Comparison of ENCODE assay signal across 8 cellular contexts in the genomic region with DNA sequence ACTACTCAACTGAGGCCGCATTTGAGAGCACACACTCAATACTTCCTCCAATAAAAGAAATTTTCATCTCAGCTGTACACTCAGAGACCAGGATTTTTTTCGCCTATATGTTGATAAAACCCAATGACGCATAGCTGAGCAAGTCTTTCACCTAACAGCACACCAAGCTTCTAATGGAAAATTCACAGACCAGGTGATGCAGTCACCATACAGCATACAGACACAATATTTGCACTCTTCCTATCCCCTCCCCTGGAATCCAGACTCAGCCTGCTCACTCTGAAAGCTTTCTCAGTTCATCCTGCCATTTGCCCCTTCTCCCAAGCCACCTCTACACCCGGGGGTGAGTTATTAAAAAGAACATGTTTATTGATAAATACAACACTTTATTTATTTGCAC. TPM values are rescaled to one million over a fixed set of nuclear protein-coding genes. Genes with fewer than 3 reads are reported as not detected.
DNase-seq lines count a peak whose midpoint lies in the region; ATAC-seq and TF ChIP-seq lines count a peak whose summit lies in the region.

No MANE protein-coding gene starts in this region.

- POLR2A ChIA-PET in activated naive CD8-positive, alpha-beta T cell treated with anti-CD3 and anti-CD28 coated beads, Interleukin-2, amount 10 ng/mL, durations not matched to agents 7 days and 5 days (lab: Charles Lee) = interaction anchor here (0.7 to 1.3 kb wide), 2 partner anchors 10 to 34 kb away, joined by 3 to 6 read pairs; no protein-coding TSS in a partner anchor

- H3K27ac Mint-ChIP-seq in activated naive CD8-positive, alpha-beta T cell treated with anti-CD3 and anti-CD28 coated beads, Interleukin-2, amount 10 ng/mL, durations not matched to agents 7 days and 5 days = peak overlapping the region; percentile 88

- H3K9me3 Mint-ChIP-seq in activated naive CD8-positive, alpha-beta T cell treated with anti-CD3 and anti-CD28 coated beads, Interleukin-2, amount 10 ng/mL, durations not matched to agents 7 days and 5 days = no peaks in the 10 kb centered on the region

- no peaks in the 10 kb centered on the region for H3K36me3 ChIP-seq in thymus (ENCODE audit: control insufficient read depth, insufficient read depth)

- peaks cover 3% of the 10 kb centered on the region for H3K4me1 ChIP-seq in thymus (ENCODE audit: control insufficient read depth, insufficient read depth, low read length)

- DNase-seq in SIG-M5 treated with dmso at 0.1 percent for 504 hours (lab: John Stamatoyannopoulos, UW; ENCODE audit: unreplicated experiment) = peak; percentile 82
- no peak for DNase-seq in SIG-M5 (lab: John Stamatoyannopoulos, UW)
- DNase-seq in NCI-H146 treated with DMSO at 0.1 percent for 48 hours (lab: John Stamatoyannopoulos, UW; ENCODE audit: unreplicated experiment) = peak; percentile 53
- DNase-seq in activated naive CD8-positive, alpha-beta T cell treated with anti-CD3 and anti-CD28 coated beads, Interleukin-2, amount 10 ng/mL, durations not matched to agents 7 days and 5 days = no peak
- DNase-seq in kidney tubule cell (ENCODE audit: low spot score) = peak; percentile 73
- no peak for DNase-seq in sciatic nerve (ENCODE audit: low spot score)
- no peak for DNase-seq in omental fat pad (ENCODE audit: low spot score)

- H3K36me3 Mint-ChIP-seq in activated naive CD8-positive, alpha-beta T cell treated with anti-CD3 and anti-CD28 coated beads, Interleukin-2, amount 10 ng/mL, durations not matched to agents 7 days and 5 days = peaks cover 12% of the 10 kb centered on the region

- peak overlapping the region; percentile 59 for H3K27ac ChIP-seq in thymus (ENCODE audit: low read depth)

- H3K4me3 ChIP-seq in thymus (ENCODE audit: low read length) = no peak overlapping the region

- intact Hi-C loops in sciatic nerve (cut with DNase I) = no loop called here

- peak overlapping the region; percentile 94 for H3K4me3 Mint-ChIP-seq in activated naive CD8-positive, alpha-beta T cell treated with anti-CD3 and anti-CD28 coated beads, Interleukin-2, amount 10 ng/mL, durations not matched to agents 7 days and 5 days

- H3K9me3 ChIP-seq in thymus (ENCODE audit: control insufficient read depth) = no peaks in the 10 kb centered on the region

- ATAC-seq in activated naive CD8-positive, alpha-beta T cell treated with anti-CD3 and anti-CD28 coated beads, Interleukin-2, amount 10 ng/mL, durations not matched to agents 7 days and 5 days (ENCODE audit: low read depth) = no peak
- ATAC-seq in sciatic nerve = no peak
- no peak for ATAC-seq in omental fat pad (ENCODE audit: low FRiP score)

- no peak for TF ChIP-seq CTCF in omental fat pad (IDR thresholded peaks at IDR 0.05)

- no peaks in the 10 kb centered on the region for H3K27me3 Mint-ChIP-seq in activated naive CD8-positive, alpha-beta T cell treated with anti-CD3 and anti-CD28 coated beads, Interleukin-2, amount 10 ng/mL, durations not matched to agents 7 days and 5 days

- peaks cover 43% of the 10 kb centered on the region for H3K4me1 Mint-ChIP-seq in activated naive CD8-positive, alpha-beta T cell treated with anti-CD3 and anti-CD28 coated beads, Interleukin-2, amount 10 ng/mL, durations not matched to agents 7 days and 5 days

- WGBS in thymus = 65% methylated on average over 4 of the region's 4 CpGs

- H3K27me3 ChIP-seq in thymus (ENCODE audit: control insufficient read depth, insufficient read depth) = no peaks in the 10 kb centered on the region

RNA-seq across cellular contexts. Expression of gene TBC1D5, which starts 1.7 kb away (rescaled TPM):
- 10 to 100 TPM; 57.3 to 60.9 TPM for total RNA-seq in activated naive CD8-positive, alpha-beta T cell treated with anti-CD3 and anti-CD28 coated beads, Interleukin-2, amount 10 ng/mL, durations not matched to agents 7 days and 5 days
- 8.9 TPM for polyA plus RNA-seq in thymus
- 82.6 TPM for total RNA-seq in sciatic nerve
- 10 to 100 TPM; 56.8 to 92.5 (median 74.8) TPM for total RNA-seq in omental fat pad

Comparison
In these comparisons a context has a peak if more than half of its experiments do, and no peak if none do; other contexts are left out.
1. DNase-seq: peak in SIG-M5 treated with dmso at 0.1 percent for 504 hours (single experiment), NCI-H146 treated with DMSO at 0.1 percent for 48 hours (single experiment) and kidney tubule cell (single experiment); none in SIG-M5 (single experiment), activated naive CD8-positive, alpha-beta T cell treated with anti-CD3 and anti-CD28 coated beads, Interleukin-2, amount 10 ng/mL, durations not matched to agents 7 days and 5 days (single experiment), sciatic nerve (single experiment) and omental fat pad (single experiment).